Comparison of ENCODE assay signal across 21 cellular contexts in genomic region chr2:195677290-195677689, GRCh38. TPM values are rescaled to one million over a fixed set of nuclear protein-coding genes. Genes with fewer than 3 reads are reported as not detected.
A peak's percentile ranks its signal among the peaks of the same experiment; 100 is the strongest.
DNase-seq lines count a peak whose midpoint lies in the region; ATAC-seq, FAIRE-seq and TF ChIP-seq lines count a peak whose summit lies in the region.
"Had no signal": no experiment of that assay in that cellular context is flagged by ENCODE, and none has a peak within 500 bp of the region (broad histone marks: within the 10 kb centered on the region; RNA-seq: fewer than 3 reads in every experiment).

No MANE protein-coding gene starts in this region.

- intact Hi-C loops in MCF 10A (cut with micrococcal nuclease): no loop called here
- intact Hi-C loops in mammary epithelial cell (cut with micrococcal nuclease): no loop called here

- H3K4me3 Mint-ChIP-seq in MCF 10A (ENCODE audit: unreplicated experiment): no peak overlapping the region
- no peak overlapping the region for H3K4me3 Mint-ChIP-seq in central memory CD8-positive, alpha-beta T cell
- H3K4me3 Mint-ChIP-seq: GM23338 had no signal

- FAIRE-seq in GM18507 (lab: Jason Lieb, UNC): peak; percentile 26
- FAIRE-seq: GM12878, HTR-8/SVneo, RCC 7860 had no signal

- no peak overlapping the region for H2BK5ac ChIP-seq in trophoblast cell (ENCODE audit: low read depth, low read length, poor library complexity)

- ATAC-seq in central memory CD8-positive, alpha-beta T cell (replicated peaks; ENCODE audit: extremely low read depth, poor library complexity, severe bottlenecking): no peak
- ATAC-seq: GM12878, GM23338, Right ventricle myocardium inferior had no signal

- no peak overlapping the region for H2AK5ac ChIP-seq in trophoblast cell (ENCODE audit: low read length)

- H2AFZ ChIP-seq in mammary epithelial cell (ENCODE audit: low read depth, low read length): no peak overlapping the region
- H2AFZ ChIP-seq in trophoblast cell (ENCODE audit: insufficient read depth, low read length, poor library complexity): no peak overlapping the region
- H2AFZ ChIP-seq: GM23338 had no signal

- BruUV-seq in MCF 10A (replicated peaks; lab: Mats Ljungman, UMichigan): no TSS peak
- BruUV-seq in mammary epithelial cell (replicated peaks; lab: Mats Ljungman, UMichigan): no TSS peak

- H4K8ac ChIP-seq in trophoblast cell (ENCODE audit: low read depth, low read length): no peak overlapping the region

- H2BK120ac ChIP-seq in trophoblast cell (ENCODE audit: insufficient read depth, low read length, poor library complexity): no peak overlapping the region

- H3K27ac ChIP-seq in mammary epithelial cell (ENCODE audit: insufficient read depth, low read depth, low read length) (no peak overlapping the region), trophoblast cell (ENCODE audit: low read depth, low read length) (no peak overlapping the region)
- H3K27ac ChIP-seq: C4-2B had no signal

- H3K4me1 ChIP-seq in mammary epithelial cell (ENCODE audit: insufficient read depth, low read length) (no peaks in the 10 kb centered on the region), trophoblast cell (ENCODE audit: control insufficient read depth in 1 of 2, insufficient read depth in 2 of 2, low read length in 2 of 2) (no peaks in the 10 kb centered on the region)

- TF ChIP-seq CTCF in MCF 10A (IDR thresholded peaks at IDR 0.05; ENCODE audit: unreplicated experiment): no peak
- no peak for TF ChIP-seq CTCF in mammary epithelial cell (conservative IDR thresholded peaks at IDR 0.05 in 1 of 2, IDR thresholded peaks at IDR 0.05 in 1 of 2; ENCODE audit: extremely low read depth in 1 of 2, insufficient read depth in 1 of 2, low read depth in 1 of 2, low read length in 2 of 2)

- H3K36me3 ChIP-seq in mammary epithelial cell (ENCODE audit: insufficient read depth, low read length): no peaks in the 10 kb centered on the region
- H3K36me3 ChIP-seq in trophoblast cell (ENCODE audit: control insufficient read depth in 1 of 2, insufficient read depth in 2 of 2, low read length in 2 of 2): peaks cover 5 to 10% of the 10 kb centered on the region in 2 experiments

- POLR2A ChIA-PET in MCF 10A (lab: Yijun Ruan, JAX): interaction anchor here (0.6 to 1.8 kb wide), 4 partner anchors 8 to 391 kb away, joined by 3 to 5 read pairs (median 3); partner anchors contain the start of genes DNAH7 and SLC39A10

- H3K27me3 ChIP-seq in mammary epithelial cell (ENCODE audit: insufficient read depth, low read length) (no peaks in the 10 kb centered on the region), trophoblast cell (ENCODE audit: insufficient read depth, low read length) (no peaks in the 10 kb centered on the region)

- no peak overlapping the region for H3K4me2 ChIP-seq in mammary epithelial cell (ENCODE audit: insufficient read depth, low read depth, low read length)
- H3K4me2 ChIP-seq in trophoblast cell (ENCODE audit: low read length): no peak overlapping the region
- H3K4me2 ChIP-seq: GM23338 had no signal

- DNase-seq in MCF 10A (ENCODE audit: unreplicated experiment) (no peak), mammary epithelial cell (no peak), GM18507 (ENCODE audit: extremely low spot score, insufficient read length, low read depth) (no peak), trophoblast cell (no peak), AG08396 (ENCODE audit: low spot score) (no peak)
- DNase-seq in central memory CD8-positive, alpha-beta T cell (ENCODE audit: low spot score in 2 of 2): no peak
- DNase-seq in stimulated activated CD4-positive, alpha-beta T cell treated with anti-CD3 and anti-CD28 coated beads, Interleukin-4, amount 100 ng/mL, for 24 hours: no peak
- DNase-seq: AML-193; DMS153; GF-D8; HCEC 1CT; NCI-H1092 treated with DMSO at 0.1 percent for 48 hours; NCI-H2081 treated with DMSO at 0.1 percent for 48 hours; NCI-H446 treated with DMSO at 0.1 percent for 48 hours; NK-92 treated with Interleukin-12 subunit alpha and Interleukin-12 subunit beta, amount 100 ng/mL, for 24 hours had no signal

- CTCF ChIA-PET in MCF 10A (lab: Yijun Ruan, JAX) (interaction anchor here (0.8 to 1.0 kb wide), 2 partner anchors 20 to 661 kb away, joined by 3 read pairs; partner anchors contain the start of gene SLC39A10), mammary epithelial cell (lab: Charles Lee; ENCODE audit: low non-redundant PET) (no interaction called here)

- no peak overlapping the region for H3K18ac ChIP-seq in trophoblast cell (ENCODE audit: low read length)

- H3K9me3 ChIP-seq in mammary epithelial cell (replicated peaks; ENCODE audit: insufficient read depth, low read length) (no peaks in the 10 kb centered on the region), trophoblast cell (ENCODE audit: insufficient read depth, low read depth, low read length) (no peaks in the 10 kb centered on the region)

- H4K91ac ChIP-seq in trophoblast cell (ENCODE audit: low read depth, low read length): no peak overlapping the region

- WGBS in mammary epithelial cell (ENCODE audit: low coverage, missing lambda C conversion rate): 96% methylated on average over 2 of the region's 2 CpGs
- WGBS in trophoblast cell (ENCODE audit: extremely low coverage, insufficient coverage, insufficient read length): no CpG with 5 or more reads among the region's 2 CpGs

- H3K79me2 ChIP-seq in mammary epithelial cell (ENCODE audit: insufficient read depth, low read length) (peaks cover 25% of the 10 kb centered on the region), trophoblast cell (ENCODE audit: control insufficient read depth, insufficient read depth, low read length, poor library complexity) (no peaks in the 10 kb centered on the region)

- H3K9ac ChIP-seq in mammary epithelial cell (ENCODE audit: insufficient read depth, low read length): no peak overlapping the region
- H3K9ac ChIP-seq in trophoblast cell (ENCODE audit: low read length): no peak overlapping the region

- peaks cover 28% of the 10 kb centered on the region for H3K36me3 Mint-ChIP-seq in MCF 10A (ENCODE audit: insufficient read depth, unreplicated experiment)
- H3K36me3 Mint-ChIP-seq in central memory CD8-positive, alpha-beta T cell (ENCODE audit: insufficient read depth): peaks cover 22% of the 10 kb centered on the region

- no peak overlapping the region for H2BK12ac ChIP-seq in trophoblast cell (ENCODE audit: low read length)

- H3K4ac ChIP-seq in trophoblast cell (ENCODE audit: low read depth, low read length): peak overlapping the region; percentile 79

- H3K4me1 Mint-ChIP-seq in MCF 10A (ENCODE audit: insufficient read depth, unreplicated experiment): peaks cover 10% of the 10 kb centered on the region
- peaks cover 29% of the 10 kb centered on the region for H3K4me1 Mint-ChIP-seq in central memory CD8-positive, alpha-beta T cell

- H3K27ac Mint-ChIP-seq in MCF 10A (ENCODE audit: low read depth, unreplicated experiment): peak overlapping the region; percentile 76
- H3K27ac Mint-ChIP-seq in central memory CD8-positive, alpha-beta T cell (ENCODE audit: low read depth): peak overlapping the region; percentile 50
- H3K27ac Mint-ChIP-seq: GM23338 had no signal

- no peaks in the 10 kb centered on the region for H3K9me3 Mint-ChIP-seq in MCF 10A (ENCODE audit: unreplicated experiment)
- no peaks in the 10 kb centered on the region for H3K9me3 Mint-ChIP-seq in central memory CD8-positive, alpha-beta T cell
- H3K9me3 Mint-ChIP-seq: GM23338 had no signal

- H3K27me3 Mint-ChIP-seq in MCF 10A (ENCODE audit: insufficient read depth, unreplicated experiment): no peaks in the 10 kb centered on the region
- no peaks in the 10 kb centered on the region for H3K27me3 Mint-ChIP-seq in central memory CD8-positive, alpha-beta T cell

- no peaks in the 10 kb centered on the region for H3K79me1 ChIP-seq in trophoblast cell (ENCODE audit: low read length)

- no peaks in the 10 kb centered on the region for H4K20me1 ChIP-seq in mammary epithelial cell (ENCODE audit: insufficient read depth, low read length)

- dilution Hi-C loops in mammary epithelial cell (cut with HindIII; ENCODE audit: low sequenced_read_pairs): no loop called here

- H3K14ac ChIP-seq in trophoblast cell (ENCODE audit: low read length): no peak overlapping the region

- no peak overlapping the region for H4K12ac ChIP-seq in trophoblast cell (ENCODE audit: low read depth, low read length)

- H3K4me3 ChIP-seq in mammary epithelial cell (replicated peaks in 1 of 3; ENCODE audit: insufficient read depth in 1 of 3, low read depth in 2 of 3, low read length in 3 of 3) (no peak overlapping the region), trophoblast cell (ENCODE audit: low read depth, low read length) (no peak overlapping the region)
- H3K4me3 ChIP-seq: GM12878, GM23338 had no signal

- no peak overlapping the region for H3K23ac ChIP-seq in trophoblast cell (ENCODE audit: low read length)

- in situ Hi-C loops in mammary epithelial cell (cut with MboI; ENCODE audit: low sequenced_read_pairs in 2 of 2): no loop called here

RNA-seq across cellular contexts. Expression of gene SLC39A10, which starts 20.3 kb away (rescaled TPM):
- total RNA-seq in MCF 10A (2022) (47.8 and 59.8 TPM in 2 replicates), mammary epithelial cell (10 to 100 TPM; 54.5 to 60.7 TPM)
- polyA plus RNA-seq in mammary epithelial cell: 20.0 TPM
- 31.5 TPM for polyA minus RNA-seq in mammary epithelial cell
- 87.0 and 87.1 TPM in 2 replicates for polyA plus RNA-seq in trophoblast cell (2013)
